Comparison of ENCODE assay signal across 2 cellular contexts in genomic region chr1:20603473-20604464, GRCh38.
TF ChIP-seq lines count a peak whose summit lies in the region.

No MANE protein-coding gene starts in this region.

TF ChIP-seq in K562, 482 proteins besides CTCF, POLR2A, EP300 and RAD21:
- TF ChIP-seq, protein P1, sequence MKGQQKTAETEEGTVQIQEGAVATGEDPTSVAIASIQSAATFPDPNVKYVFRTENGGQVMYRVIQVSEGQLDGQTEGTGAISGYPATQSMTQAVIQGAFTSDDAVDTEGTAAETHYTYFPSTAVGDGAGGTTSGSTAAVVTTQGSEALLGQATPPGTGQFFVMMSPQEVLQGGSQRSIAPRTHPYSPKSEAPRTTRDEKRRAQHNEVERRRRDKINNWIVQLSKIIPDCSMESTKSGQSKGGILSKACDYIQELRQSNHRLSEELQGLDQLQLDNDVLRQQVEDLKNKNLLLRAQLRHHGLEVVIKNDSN (CRISPR knock-in tag; IDR thresholded peaks at IDR 0.05) = peak; percentile 95
- peak; percentile 71 for TF ChIP-seq HCFC1 (IDR thresholded peaks at IDR 0.05; ENCODE audit: low read depth, low read length)
- peak; percentile 63 for TF ChIP-seq ZNF143 (CRISPR knock-in tag; IDR thresholded peaks at IDR 0.05)
- no peak for TF ChIP-seq ZKSCAN3 (CRISPR knock-in tag; IDR thresholded peaks at IDR 0.05)
- peak in 1 of 2 experiments; percentile 72; a peak in 2 of 3 replicates for TF ChIP-seq CBX3 (IDR thresholded peaks at IDR 0.05; ENCODE audit: borderline replicate concordance in 1 of 2, low read length in 2 of 2)
- TF ChIP-seq, protein P2, sequence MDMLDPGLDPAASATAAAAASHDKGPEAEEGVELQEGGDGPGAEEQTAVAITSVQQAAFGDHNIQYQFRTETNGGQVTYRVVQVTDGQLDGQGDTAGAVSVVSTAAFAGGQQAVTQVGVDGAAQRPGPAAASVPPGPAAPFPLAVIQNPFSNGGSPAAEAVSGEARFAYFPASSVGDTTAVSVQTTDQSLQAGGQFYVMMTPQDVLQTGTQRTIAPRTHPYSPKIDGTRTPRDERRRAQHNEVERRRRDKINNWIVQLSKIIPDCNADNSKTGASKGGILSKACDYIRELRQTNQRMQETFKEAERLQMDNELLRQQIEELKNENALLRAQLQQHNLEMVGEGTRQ (CRISPR knock-in tag; IDR thresholded peaks at IDR 0.05) = peak; percentile 94
- TF ChIP-seq NFYB (IDR thresholded peaks at IDR 0.05; ENCODE audit: extremely low read depth, insufficient read length) = peak; percentile 50
- TF ChIP-seq YY1 (IDR thresholded peaks at IDR 0.05; ENCODE audit: borderline replicate concordance in 1 of 3, control insufficient read depth in 1 of 3, extremely low read depth in 1 of 3, insufficient read depth in 3 of 3, insufficient read length in 1 of 3, insufficient replicate concordance in 2 of 3, low read depth in 1 of 3, low read length in 2 of 3) = peak; percentile 32 to 89 (median 70)
- TF ChIP-seq AFF1 (IDR thresholded peaks at IDR 0.05; ENCODE audit: low read depth in 1 of 2, partially characterized antibody in 2 of 2) = peak in 1 of 2 experiments; percentile 82
- TF ChIP-seq RAD51 (IDR thresholded peaks at IDR 0.05; ENCODE audit: borderline replicate concordance, low read depth) = peak; percentile 80
- no peak for TF ChIP-seq ESRRA (IDR thresholded peaks at IDR 0.05; ENCODE audit: borderline replicate concordance, low read depth)
- no peak for TF ChIP-seq CBX8 (IDR thresholded peaks at IDR 0.05; ENCODE audit: borderline replicate concordance, extremely low read depth, low read depth, low read length, poor library complexity, severe bottlenecking)
- TF ChIP-seq CEBPB (tag; IDR thresholded peaks at IDR 0.05) = 0 out of 2 replicates have a peak, but pooled peaks have one; percentile 28

TF ChIP-seq in GM12891, 5 proteins besides CTCF, POLR2A, EP300 and RAD21:
- TF ChIP-seq TAF1 (IDR thresholded peaks at IDR 0.05; ENCODE audit: low read depth, low read length) (no peak), SPI1 (IDR thresholded peaks at IDR 0.05; ENCODE audit: low read depth, low read length) (no peak), POLR2AphosphoS5 (IDR thresholded peaks at IDR 0.05; ENCODE audit: low read depth, low read length) (no peak)
